ENCODE assay signal across 27 cellular contexts in genomic region chr2:226698671-226699070, GRCh38.
"Had no signal": no experiment of that assay in that cellular context is flagged by ENCODE, and none has a peak within 500 bp of the region (broad histone marks: within the 10 kb centered on the region; RNA-seq: fewer than 3 reads in every experiment).

No MANE protein-coding gene starts in this region.

- DNase-seq: activated B cell treated with CpG ODN at 0.5 μM for 24 hours; activated CD4-positive, alpha-beta T cell treated with anti-CD3 and anti-CD28 coated beads for 48 hours; activated CD4-positive, alpha-beta T cell treated with anti-CD3 and anti-CD28 coated beads, Interleukin-2, amount 50 U/mL, for 1 hour; activated CD4-positive, alpha-beta T cell treated with anti-CD3 and anti-CD28 coated beads, Interleukin-2, amount 50 U/mL, for 48 hours; activated CD8-positive, alpha-beta memory T cell treated with anti-CD3 and anti-CD28 coated beads for 24 hours; activated CD8-positive, alpha-beta T cell treated with anti-CD3 and anti-CD28 coated beads for 36 hours; activated effector memory CD4-positive, alpha-beta T cell treated with anti-CD3 and anti-CD28 coated beads, Interleukin-2, amount 50 U/mL, for 16 hours; activated naive CD4-positive, alpha-beta T cell treated with anti-CD3 and anti-CD28 coated beads for 36 hours; activated naive CD8-positive, alpha-beta T cell treated with anti-CD3 and anti-CD28 coated beads for 36 hours; activated naive CD8-positive, alpha-beta T cell treated with anti-CD3 and anti-CD28 coated beads, Interleukin-2, amount 50 U/mL, for 24 hours; activated T-cell treated with anti-CD3 and anti-CD28 coated beads, Interleukin-2, amount 50 U/mL, for 4 hours; central memory CD4-positive, alpha-beta T cell; effector CD8-positive, alpha-beta T cell; esophagus squamous epithelium; foreskin melanocyte; T-helper 1 cell; T-helper 17 cell; WERI-Rb-1 had no signal

- H3K9me3 Mint-ChIP-seq: activated B cell treated with CpG ODN at 0.5 μM for 24 hours; activated CD8-positive, alpha-beta T cell treated with anti-CD3 and anti-CD28 coated beads for 36 hours; activated naive CD4-positive, alpha-beta T cell treated with anti-CD3 and anti-CD28 coated beads for 36 hours; activated naive CD4-positive, alpha-beta T cell treated with anti-CD3 and anti-CD28 coated beads, Interleukin-2, amount 50 U/mL, for 24 hours; activated naive CD8-positive, alpha-beta T cell treated with anti-CD3 and anti-CD28 coated beads for 36 hours; activated naive CD8-positive, alpha-beta T cell treated with anti-CD3 and anti-CD28 coated beads, Interleukin-2, amount 50 U/mL, for 24 hours; activated T-cell treated with anti-CD3 and anti-CD28 coated beads, Interleukin-2, amount 50 U/mL, for 4 hours; activated T-helper 17 cell treated with anti-CD3 and anti-CD28 coated beads, Interleukin-2, amount 50 U/mL, for 72 hours; T-helper 2 cell treated with Interferon-gamma antibody and Interleukin-4, amounts not matched to agents 5 μg/mL and 100 μg/mL, for 36 hours had no signal

- H3K4me3 Mint-ChIP-seq: activated B cell treated with CpG ODN at 0.5 μM for 24 hours; activated CD8-positive, alpha-beta T cell treated with anti-CD3 and anti-CD28 coated beads for 36 hours; activated naive CD4-positive, alpha-beta T cell treated with anti-CD3 and anti-CD28 coated beads for 36 hours; activated naive CD4-positive, alpha-beta T cell treated with anti-CD3 and anti-CD28 coated beads, Interleukin-2, amount 50 U/mL, for 24 hours; activated naive CD8-positive, alpha-beta T cell treated with anti-CD3 and anti-CD28 coated beads for 36 hours; activated naive CD8-positive, alpha-beta T cell treated with anti-CD3 and anti-CD28 coated beads, Interleukin-2, amount 50 U/mL, for 24 hours; activated T-cell treated with anti-CD3 and anti-CD28 coated beads, Interleukin-2, amount 50 U/mL, for 4 hours; activated T-helper 17 cell treated with anti-CD3 and anti-CD28 coated beads, Interleukin-2, amount 50 U/mL, for 72 hours; T-helper 17 cell; T-helper 2 cell treated with Interferon-gamma antibody and Interleukin-4, amounts not matched to agents 5 μg/mL and 100 μg/mL, for 36 hours had no signal

- ATAC-seq: activated CD4-positive, CD25-positive, alpha-beta regulatory T cell treated with anti-CD3 and anti-CD28 coated beads, Interleukin-2, amount 50 U/mL, for 24 hours; activated CD8-positive, alpha-beta T cell treated with anti-CD3 and anti-CD28 coated beads for 36 hours; activated naive CD8-positive, alpha-beta T cell treated with anti-CD3 and anti-CD28 coated beads, Interleukin-2, amount 50 U/mL, for 24 hours; activated T-cell treated with anti-CD3 and anti-CD28 coated beads, Interleukin-2, amount 50 U/mL, for 4 hours; activated T-helper 17 cell treated with anti-CD3 and anti-CD28 coated beads, Interleukin-2, amount 50 U/mL, for 72 hours; body of pancreas; T-helper 17 cell had no signal

- H3K4me1 ChIP-seq: body of pancreas, colonic mucosa had no signal

- H3K27ac ChIP-seq: adrenal gland, body of pancreas, colonic mucosa, epithelial cell of prostate, esophagus squamous epithelium, WERI-Rb-1 had no signal

- H3K27ac Mint-ChIP-seq: activated B cell treated with CpG ODN at 0.5 μM for 24 hours; activated CD8-positive, alpha-beta T cell treated with anti-CD3 and anti-CD28 coated beads for 36 hours; activated naive CD4-positive, alpha-beta T cell treated with anti-CD3 and anti-CD28 coated beads for 36 hours; activated naive CD4-positive, alpha-beta T cell treated with anti-CD3 and anti-CD28 coated beads, Interleukin-2, amount 50 U/mL, for 24 hours; activated naive CD8-positive, alpha-beta T cell treated with anti-CD3 and anti-CD28 coated beads for 36 hours; activated naive CD8-positive, alpha-beta T cell treated with anti-CD3 and anti-CD28 coated beads, Interleukin-2, amount 50 U/mL, for 24 hours; activated T-helper 17 cell treated with anti-CD3 and anti-CD28 coated beads, Interleukin-2, amount 50 U/mL, for 72 hours; T-helper 17 cell; T-helper 2 cell treated with Interferon-gamma antibody and Interleukin-4, amounts not matched to agents 5 μg/mL and 100 μg/mL, for 36 hours had no signal

- H3K36me3 ChIP-seq: adrenal gland, colonic mucosa, esophagus squamous epithelium, gastroesophageal sphincter, WERI-Rb-1 had no signal

- H3K27me3 ChIP-seq: adrenal gland, body of pancreas, colonic mucosa, esophagus squamous epithelium, gastroesophageal sphincter had no signal

- H3K27me3 Mint-ChIP-seq: activated naive CD4-positive, alpha-beta T cell treated with anti-CD3 and anti-CD28 coated beads, Interleukin-2, amount 50 U/mL, for 24 hours had no signal

- H3K9me3 ChIP-seq: adrenal gland, body of pancreas, colonic mucosa, esophagus squamous epithelium, gastroesophageal sphincter had no signal

- H3K4me3 ChIP-seq: adrenal gland, body of pancreas, colonic mucosa, esophagus squamous epithelium, gastroesophageal sphincter had no signal

- H3K4me1 Mint-ChIP-seq: activated B cell treated with CpG ODN at 0.5 μM for 24 hours; activated naive CD4-positive, alpha-beta T cell treated with anti-CD3 and anti-CD28 coated beads, Interleukin-2, amount 50 U/mL, for 24 hours; T-helper 17 cell had no signal

- H3K36me3 Mint-ChIP-seq: activated naive CD4-positive, alpha-beta T cell treated with anti-CD3 and anti-CD28 coated beads, Interleukin-2, amount 50 U/mL, for 24 hours; activated naive CD8-positive, alpha-beta T cell treated with anti-CD3 and anti-CD28 coated beads for 36 hours had no signal
